Comparison of ENCODE assay signal across 13 cellular contexts in the genomic region with DNA sequence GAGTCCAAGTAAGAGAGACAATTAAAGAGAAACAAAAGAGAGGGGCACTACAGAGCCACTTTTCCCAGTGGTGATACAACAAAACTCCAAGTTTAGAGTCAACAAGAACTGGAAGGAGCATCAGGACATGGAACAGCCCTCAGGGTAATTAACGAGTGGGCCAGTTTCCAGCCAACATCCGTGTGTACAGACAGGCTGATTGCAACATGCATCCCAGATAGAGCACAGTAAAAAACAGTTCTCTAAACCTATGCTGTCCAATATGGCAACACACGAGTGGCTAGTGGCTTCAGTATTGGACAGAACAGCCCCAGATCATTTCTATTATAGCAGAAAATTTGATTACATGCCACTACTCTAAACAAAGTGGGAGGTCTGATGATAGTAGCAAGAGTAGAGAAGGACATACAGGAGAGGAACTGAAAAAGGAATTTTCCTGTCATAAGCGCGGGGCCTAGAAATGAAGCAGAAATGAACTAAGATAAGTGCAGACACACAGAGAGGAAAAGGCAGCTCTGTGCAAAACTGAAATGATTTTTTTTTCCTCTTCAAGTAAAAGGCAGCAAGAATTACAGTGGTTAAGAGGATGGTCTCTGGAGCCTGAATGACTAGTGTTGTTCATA.
"Had no signal": no experiment of that assay in that cellular context is flagged by ENCODE, and none has a peak within 500 bp of the region (broad histone marks: within the 10 kb centered on the region; RNA-seq: fewer than 3 reads in every experiment).

No MANE protein-coding gene starts in this region.

- H3K9ac ChIP-seq: parathyroid adenoma had no signal

- ATAC-seq: activated T-helper 17 cell treated with anti-CD3 and anti-CD28 coated beads, Interleukin-2, amount 50 U/mL, for 72 hours; naive thymus-derived CD4-positive, alpha-beta T cell had no signal

- H3K27ac ChIP-seq: coronary artery, parathyroid adenoma, skin epidermis had no signal

- H3K4me3 ChIP-seq: coronary artery, lung, skin epidermis had no signal

- DNase-seq: activated CD4-positive, alpha-beta T cell treated with anti-CD3 and anti-CD28 coated beads, Interleukin-2, amount 10 ng/mL, durations not matched to agents 7 days and 5 days; activated CD4-positive, CD25-positive, alpha-beta regulatory T cell; activated naive CD4-positive, alpha-beta T cell treated with anti-CD3 and anti-CD28 coated beads, Interleukin-2, amount 10 ng/mL, durations not matched to agents 7 days and 5 days; activated T-cell treated with anti-CD3 and anti-CD28 coated beads for 4 hours; central memory CD4-positive, alpha-beta T cell; effector CD4-positive, alpha-beta T cell; naive thymus-derived CD4-positive, alpha-beta T cell; T1000 had no signal

- H3K4me1 ChIP-seq: parathyroid adenoma had no signal
